Comparison of ENCODE assay signal across 23 cellular contexts in the genomic region with DNA sequence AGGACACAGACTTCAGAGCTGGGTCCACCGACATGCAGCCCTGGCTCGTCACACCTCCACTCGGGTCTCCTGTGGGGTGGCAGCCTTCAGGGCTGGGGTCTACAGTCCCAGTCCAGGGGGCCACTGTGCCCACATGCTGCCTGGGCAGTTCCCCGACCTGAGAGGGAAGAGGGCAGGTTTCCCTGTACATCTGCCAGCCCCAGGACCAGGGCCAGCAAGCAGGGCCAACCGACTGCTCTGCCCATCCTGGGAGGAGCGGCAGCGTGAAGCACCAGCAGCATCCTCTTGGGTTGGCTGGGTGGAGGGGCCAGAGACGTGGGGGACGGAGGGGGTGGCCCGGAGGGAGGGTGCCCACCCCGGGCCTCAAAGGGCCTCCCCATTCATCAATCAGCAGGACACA.
DNase-seq lines count a peak whose midpoint lies in the region; ATAC-seq, FAIRE-seq and TF ChIP-seq lines count a peak whose summit lies in the region.
"Had no signal": no experiment of that assay in that cellular context is flagged by ENCODE, and none has a peak within 500 bp of the region (broad histone marks: within the 10 kb centered on the region; RNA-seq: fewer than 3 reads in every experiment).

No MANE protein-coding gene starts in this region.

- no peaks in the 10 kb centered on the region for H3K27me3 ChIP-seq in WERI-Rb-1 (ENCODE audit: insufficient read depth, low read depth, severe bottlenecking)
- H3K27me3 ChIP-seq in HepG2 (ENCODE audit: control insufficient read depth in 1 of 2, insufficient read depth in 2 of 2, low read length in 2 of 2) = no peaks in the 10 kb centered on the region
- H3K27me3 ChIP-seq in trophoblast cell (ENCODE audit: insufficient read depth, low read length) = no peaks in the 10 kb centered on the region
- no peaks in the 10 kb centered on the region for H3K27me3 ChIP-seq in stomach
- H3K27me3 ChIP-seq: BE2C; BLaER1 treated with 17β-estradiol and CSF1 and Interleukin-3, amounts not matched to agents 10 nM and 100 nM had no signal

- WGBS in HepG2 (ENCODE audit: low lambda C conversion rate) = 100% methylated on average over 8 of the region's 11 CpGs
- WGBS in trophoblast cell (ENCODE audit: extremely low coverage, insufficient coverage, insufficient read length) = no CpG with 5 or more reads among the region's 11 CpGs
- WGBS in stomach, 5 donors = 84 to 92% (median 86%) methylated on average over 5 to 11 of the region's 11 CpGs

- H3K79me2 ChIP-seq in HepG2 (ENCODE audit: insufficient read depth, low read length) (peaks cover 13% of the 10 kb centered on the region), trophoblast cell (ENCODE audit: control insufficient read depth, insufficient read depth, low read length, poor library complexity) (peaks cover 15% of the 10 kb centered on the region)

- peaks cover 26% of the 10 kb centered on the region for H3K4me1 ChIP-seq in HepG2 (ENCODE audit: insufficient read depth, low read length)
- H3K4me1 ChIP-seq in trophoblast cell (ENCODE audit: control insufficient read depth in 1 of 2, insufficient read depth in 2 of 2, low read length in 2 of 2) = peaks cover 42 to 51% of the 10 kb centered on the region in 2 experiments
- H3K4me1 ChIP-seq in stomach = peaks cover 0 to 30% (median 4%) of the 10 kb centered on the region in 4 donors

- CTCF ChIA-PET in HepG2 (lab: Yijun Ruan, JAX; ENCODE audit: low intra/inter-chr PET ratio, low total read pairs) = no interaction called here

- no peak overlapping the region for H2AK5ac ChIP-seq in trophoblast cell (ENCODE audit: low read length)

- H3K14ac ChIP-seq in trophoblast cell (ENCODE audit: low read length) = peak overlapping the region; percentile 13

- H3K4me2 ChIP-seq in HepG2 (ENCODE audit: low read depth, low read length) (no peak overlapping the region), trophoblast cell (ENCODE audit: low read length) (no peak overlapping the region)

- H3K4me3 ChIP-seq in WERI-Rb-1 (ENCODE audit: low read depth, low read length) (no peak overlapping the region), HepG2 (replicated peaks in 1 of 3; ENCODE audit: insufficient read depth in 1 of 3, low read depth in 2 of 3, low read length in 3 of 3) (no peak overlapping the region), trophoblast cell (ENCODE audit: low read depth, low read length) (no peak overlapping the region), stomach (no peak overlapping the region)
- H3K4me3 ChIP-seq: BLaER1 treated with 17β-estradiol and CSF1 and Interleukin-3, amounts not matched to agents 10 nM and 100 nM; GM12878; GM23248 had no signal

- H4K12ac ChIP-seq in trophoblast cell (ENCODE audit: low read depth, low read length) = no peak overlapping the region

- in situ Hi-C loops in HepG2 (cut with HindIII; ENCODE audit: extremely low pct_ligation_motif_present, low pct_unique_long_range_greater_than_20kb) = no loop called here

- no peak overlapping the region for H3K23ac ChIP-seq in trophoblast cell (ENCODE audit: low read length)

- TF ChIP-seq POLR2A in HepG2 (IDR thresholded peaks at IDR 0.05; ENCODE audit: insufficient read depth in 1 of 2, low read depth in 2 of 2, low read length in 2 of 2) = no peak
- TF ChIP-seq POLR2A in stomach (IDR thresholded peaks at IDR 0.05) = no peak

- no TSS peak for BruUV-seq in HepG2 (replicated peaks; lab: Mats Ljungman, UMichigan)

- ATAC-seq in HepG2 (no peak), HG03175 (IDR thresholded peaks at IDR 0.05; ENCODE audit: unreplicated experiment) (no peak)
- ATAC-seq: GM12878 had no signal

- H3K36me3 ChIP-seq in WERI-Rb-1 = peaks cover 24% of the 10 kb centered on the region
- peaks cover 30 to 39% of the 10 kb centered on the region in 2 experiments; a peak in 4 of 5 replicates for H3K36me3 ChIP-seq in HepG2 (replicated peaks in 1 of 2; ENCODE audit: control insufficient read depth in 1 of 2, insufficient read depth in 2 of 2, low read length in 2 of 2)
- peaks cover 28 to 59% of the 10 kb centered on the region in 2 experiments for H3K36me3 ChIP-seq in trophoblast cell (ENCODE audit: control insufficient read depth in 1 of 2, insufficient read depth in 2 of 2, low read length in 2 of 2)
- peaks cover 0 to 16% (median 12%) of the 10 kb centered on the region in 4 donors for H3K36me3 ChIP-seq in stomach

- H3K4ac ChIP-seq in trophoblast cell (ENCODE audit: low read depth, low read length) = no peak overlapping the region

- H3K79me1 ChIP-seq in trophoblast cell (ENCODE audit: low read length) = peaks cover 34% of the 10 kb centered on the region

- TF ChIP-seq RAD21 in HepG2 (CRISPR knock-in tag; IDR thresholded peaks at IDR 0.05) = no peak

- no peak overlapping the region for H4K8ac ChIP-seq in trophoblast cell (ENCODE audit: low read depth, low read length)

- no peaks in the 10 kb centered on the region for H3K9me3 ChIP-seq in WERI-Rb-1 (ENCODE audit: severe bottlenecking)
- H3K9me3 ChIP-seq in HepG2 (ENCODE audit: low read length) = no peaks in the 10 kb centered on the region
- no peaks in the 10 kb centered on the region for H3K9me3 ChIP-seq in trophoblast cell (ENCODE audit: insufficient read depth, low read depth, low read length)
- no peaks in the 10 kb centered on the region for H3K9me3 ChIP-seq in stomach
- H3K9me3 ChIP-seq: BE2C had no signal

- H2AFZ ChIP-seq in HepG2 (ENCODE audit: low read length) = no peak overlapping the region
- no peak overlapping the region for H2AFZ ChIP-seq in trophoblast cell (ENCODE audit: insufficient read depth, low read length, poor library complexity)
- H2AFZ ChIP-seq: GM23248 had no signal

- H3K27ac ChIP-seq in WERI-Rb-1 (peak overlapping the region; percentile 42), HepG2 (ENCODE audit: extremely low read length, insufficient read depth, low read length) (no peak overlapping the region), trophoblast cell (ENCODE audit: low read depth, low read length) (no peak overlapping the region), stomach (no peak overlapping the region)
- H3K27ac ChIP-seq: BLaER1 treated with 17β-estradiol and CSF1 and Interleukin-3, amounts not matched to agents 10 nM and 100 nM; GM23248 had no signal

- no peak overlapping the region for H2BK12ac ChIP-seq in trophoblast cell (ENCODE audit: low read length)

- no peak overlapping the region for H2BK120ac ChIP-seq in trophoblast cell (ENCODE audit: insufficient read depth, low read length, poor library complexity)

- POLR2A ChIA-PET in HepG2 (lab: Yijun Ruan, JAX) = no interaction called here

- intact Hi-C loops in HepG2 (cut with micrococcal nuclease; ENCODE audit: unreplicated experiment) (no loop called here), stomach (cut with DNase I; ENCODE audit: low total_unique reads) (no loop called here)

- no peak for TF ChIP-seq CTCF in WERI-Rb-1 (IDR thresholded peaks at IDR 0.05; ENCODE audit: low read depth, low read length)
- TF ChIP-seq CTCF in HepG2 (CRISPR knock-in tag; IDR thresholded peaks at IDR 0.05) = no peak
- TF ChIP-seq CTCF in stomach (IDR thresholded peaks at IDR 0.05) = no peak

- no peak for DNase-seq in WERI-Rb-1
- DNase-seq in HepG2 (ENCODE audit: low spot score) = no peak
- no peak for DNase-seq in trophoblast cell
- no peak for DNase-seq in stomach
- DNase-seq in urothelium cell line (ENCODE audit: low spot score) = no peak
- DNase-seq: AML-193; BE2C; CD4-positive, alpha-beta T cell; CD8-positive, alpha-beta memory T cell; DMS 273 treated with DMSO at 0.1 percent for 48 hours; DMS79; EL; GDM1; GM23248; H7; HCEC 1CT had no signal

- H2BK5ac ChIP-seq in trophoblast cell (ENCODE audit: low read depth, low read length, poor library complexity) = no peak overlapping the region

- no peak for FAIRE-seq in HepG2 (lab: Jason Lieb, UNC)
- FAIRE-seq in urothelium cell line (lab: Jason Lieb, UNC) = no peak
- FAIRE-seq: A204.1, D721Med, GM12878, GM19239, H1 had no signal

- H4K91ac ChIP-seq in trophoblast cell (ENCODE audit: low read depth, low read length) = no peak overlapping the region

- H4K20me1 ChIP-seq in HepG2 (ENCODE audit: insufficient read depth, low read length) = peaks cover 26% of the 10 kb centered on the region; the same call in 1 of the 2 replicates

- H3K18ac ChIP-seq in trophoblast cell (ENCODE audit: low read length) = peak overlapping the region; percentile 42

- TF ChIP-seq EP300 in HepG2 (IDR thresholded peaks at IDR 0.05; ENCODE audit: low read depth in 2 of 2, low read length in 2 of 2) (no peak), HepG2 (CRISPR knock-in tag; IDR thresholded peaks at IDR 0.05; ENCODE audit: borderline replicate concordance) (no peak), stomach (IDR thresholded peaks at IDR 0.05) (no peak)

- H3K9ac ChIP-seq in HepG2 (ENCODE audit: insufficient read depth, low read depth, low read length) = no peak overlapping the region
- no peak overlapping the region for H3K9ac ChIP-seq in trophoblast cell (ENCODE audit: low read length)
- H3K9ac ChIP-seq: BLaER1 treated with 17β-estradiol and CSF1 and Interleukin-3, amounts not matched to agents 10 nM and 100 nM; GM23248 had no signal

TF ChIP-seq in HepG2, 621 proteins besides CTCF, POLR2A, EP300 and RAD21:
- TF ChIP-seq ZNF256 (CRISPR knock-in tag; conservative IDR thresholded peaks at IDR 0.05) (no peak), BHLHE40 (IDR thresholded peaks at IDR 0.05; ENCODE audit: low read length) (no peak), AGO2 (optimal IDR thresholded peaks at IDR 0.05; ENCODE audit: low read depth, low read length) (peak; percentile 10), REXO4 (CRISPR knock-in tag; IDR thresholded peaks at IDR 0.05; ENCODE audit: borderline replicate concordance) (no peak)
- TF ChIP-seq, protein P1, sequence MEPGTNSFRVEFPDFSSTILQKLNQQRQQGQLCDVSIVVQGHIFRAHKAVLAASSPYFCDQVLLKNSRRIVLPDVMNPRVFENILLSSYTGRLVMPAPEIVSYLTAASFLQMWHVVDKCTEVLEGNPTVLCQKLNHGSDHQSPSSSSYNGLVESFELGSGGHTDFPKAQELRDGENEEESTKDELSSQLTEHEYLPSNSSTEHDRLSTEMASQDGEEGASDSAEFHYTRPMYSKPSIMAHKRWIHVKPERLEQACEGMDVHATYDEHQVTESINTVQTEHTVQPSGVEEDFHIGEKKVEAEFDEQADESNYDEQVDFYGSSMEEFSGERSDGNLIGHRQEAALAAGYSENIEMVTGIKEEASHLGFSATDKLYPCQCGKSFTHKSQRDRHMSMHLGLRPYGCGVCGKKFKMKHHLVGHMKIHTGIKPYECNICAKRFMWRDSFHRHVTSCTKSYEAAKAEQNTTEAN (CRISPR knock-in tag; conservative IDR thresholded peaks at IDR 0.05) = no peak
